1 cellular context compared by ENCODE assay signal in genomic region chr6:89321571-89321970, GRCh38.
A peak's percentile ranks its signal among the peaks of the same experiment; 100 is the strongest.
TF ChIP-seq lines count a peak whose summit lies in the region.

No MANE protein-coding gene starts in this region.

TF ChIP-seq in K562, 482 proteins besides CTCF, POLR2A, EP300 and RAD21 (continued from another document and continues in another):
- no peak for TF ChIP-seq ZBTB40 (IDR thresholded peaks at IDR 0.05)
- no peak for TF ChIP-seq ZBTB40 (CRISPR knock-in tag; IDR thresholded peaks at IDR 0.05)
- TF ChIP-seq TGIF2 (CRISPR knock-in tag; IDR thresholded peaks at IDR 0.05): no peak
- TF ChIP-seq ZBTB33 (CRISPR knock-in tag; IDR thresholded peaks at IDR 0.05): 0 out of 2 replicates have a peak, but pooled peaks have one; percentile 11
- TF ChIP-seq IFI16 (CRISPR knock-in tag; IDR thresholded peaks at IDR 0.05): no peak
- TF ChIP-seq, protein P1, sequence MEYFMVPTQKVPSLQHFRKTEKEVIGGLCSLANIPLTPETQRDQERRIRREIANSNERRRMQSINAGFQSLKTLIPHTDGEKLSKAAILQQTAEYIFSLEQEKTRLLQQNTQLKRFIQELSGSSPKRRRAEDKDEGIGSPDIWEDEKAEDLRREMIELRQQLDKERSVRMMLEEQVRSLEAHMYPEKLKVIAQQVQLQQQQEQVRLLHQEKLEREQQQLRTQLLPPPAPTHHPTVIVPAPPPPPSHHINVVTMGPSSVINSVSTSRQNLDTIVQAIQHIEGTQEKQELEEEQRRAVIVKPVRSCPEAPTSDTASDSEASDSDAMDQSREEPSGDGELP (CRISPR knock-in tag; IDR thresholded peaks at IDR 0.05; ENCODE audit: borderline replicate concordance): no peak
- TF ChIP-seq ZNF778 (CRISPR knock-in tag; IDR thresholded peaks at IDR 0.05): no peak
- no peak for TF ChIP-seq GATAD2B (IDR thresholded peaks at IDR 0.05; ENCODE audit: borderline replicate concordance)
- no peak for TF ChIP-seq PHF21A (IDR thresholded peaks at IDR 0.05; ENCODE audit: borderline replicate concordance, low read depth)
- no peak for TF ChIP-seq E4F1 (CRISPR knock-in tag; IDR thresholded peaks at IDR 0.05; ENCODE audit: borderline replicate concordance)
- TF ChIP-seq CREBBP (IDR thresholded peaks at IDR 0.05; ENCODE audit: low read depth, low read length): no peak
- TF ChIP-seq HLTF (IDR thresholded peaks at IDR 0.05): no peak
- no peak for TF ChIP-seq MYBL2 (IDR thresholded peaks at IDR 0.05; ENCODE audit: low read depth)
- no peak for TF ChIP-seq MYBL2 (CRISPR knock-in tag; IDR thresholded peaks at IDR 0.05; ENCODE audit: borderline replicate concordance)
- no peak for TF ChIP-seq ZKSCAN8 (CRISPR knock-in tag; IDR thresholded peaks at IDR 0.05)
- TF ChIP-seq, protein P2, sequence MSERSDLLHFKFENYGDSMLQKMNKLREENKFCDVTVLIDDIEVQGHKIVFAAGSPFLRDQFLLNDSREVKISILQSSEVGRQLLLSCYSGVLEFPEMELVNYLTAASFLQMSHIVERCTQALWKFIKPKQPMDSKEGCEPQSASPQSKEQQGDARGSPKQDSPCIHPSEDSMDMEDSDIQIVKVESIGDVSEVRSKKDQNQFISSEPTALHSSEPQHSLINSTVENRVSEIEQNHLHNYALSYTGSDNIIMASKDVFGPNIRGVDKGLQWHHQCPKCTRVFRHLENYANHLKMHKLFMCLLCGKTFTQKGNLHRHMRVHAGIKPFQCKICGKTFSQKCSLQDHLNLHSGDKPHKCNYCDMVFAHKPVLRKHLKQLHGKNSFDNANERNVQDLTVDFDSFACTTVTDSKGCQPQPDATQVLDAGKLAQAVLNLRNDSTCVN (CRISPR knock-in tag; IDR thresholded peaks at IDR 0.05): no peak; the same call in 1 of the 2 replicates
- no peak for TF ChIP-seq ZNF668 (CRISPR knock-in tag; IDR thresholded peaks at IDR 0.05)
- TF ChIP-seq NFE2L1 (tag; IDR thresholded peaks at IDR 0.05; ENCODE audit: borderline replicate concordance, low read depth): no peak
- TF ChIP-seq, protein P3, sequence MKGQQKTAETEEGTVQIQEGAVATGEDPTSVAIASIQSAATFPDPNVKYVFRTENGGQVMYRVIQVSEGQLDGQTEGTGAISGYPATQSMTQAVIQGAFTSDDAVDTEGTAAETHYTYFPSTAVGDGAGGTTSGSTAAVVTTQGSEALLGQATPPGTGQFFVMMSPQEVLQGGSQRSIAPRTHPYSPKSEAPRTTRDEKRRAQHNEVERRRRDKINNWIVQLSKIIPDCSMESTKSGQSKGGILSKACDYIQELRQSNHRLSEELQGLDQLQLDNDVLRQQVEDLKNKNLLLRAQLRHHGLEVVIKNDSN (CRISPR knock-in tag; IDR thresholded peaks at IDR 0.05): no peak
- TF ChIP-seq HMG20B (CRISPR knock-in tag; IDR thresholded peaks at IDR 0.05): no peak
- no peak for TF ChIP-seq PURB (CRISPR knock-in tag; IDR thresholded peaks at IDR 0.05; ENCODE audit: low read depth)
- TF ChIP-seq TFAM (CRISPR knock-in tag; conservative IDR thresholded peaks at IDR 0.05): no peak
- TF ChIP-seq HIVEP1 (CRISPR knock-in tag; IDR thresholded peaks at IDR 0.05): no peak
- TF ChIP-seq PRPF4 (IDR thresholded peaks at IDR 0.05; ENCODE audit: insufficient read depth, low read depth, low read length, poor library complexity, severe bottlenecking): no peak
- TF ChIP-seq ZNF586 (CRISPR knock-in tag; conservative IDR thresholded peaks at IDR 0.05): no peak
- no peak for TF ChIP-seq ZNF780A (CRISPR knock-in tag; IDR thresholded peaks at IDR 0.05)
- TF ChIP-seq ZNF431 (CRISPR knock-in tag; IDR thresholded peaks at IDR 0.05): no peak
- no peak for TF ChIP-seq ILK (tag; IDR thresholded peaks at IDR 0.05; ENCODE audit: borderline replicate concordance, low read depth)
- TF ChIP-seq ZNF830 (CRISPR knock-in tag; IDR thresholded peaks at IDR 0.05): no peak
- TF ChIP-seq ZKSCAN3 (CRISPR knock-in tag; IDR thresholded peaks at IDR 0.05): no peak
- 0 out of 2 replicates have a peak, but pooled peaks have one; percentile 52 for TF ChIP-seq TRIM28 (IDR thresholded peaks at IDR 0.05)
- TF ChIP-seq, protein P4, sequence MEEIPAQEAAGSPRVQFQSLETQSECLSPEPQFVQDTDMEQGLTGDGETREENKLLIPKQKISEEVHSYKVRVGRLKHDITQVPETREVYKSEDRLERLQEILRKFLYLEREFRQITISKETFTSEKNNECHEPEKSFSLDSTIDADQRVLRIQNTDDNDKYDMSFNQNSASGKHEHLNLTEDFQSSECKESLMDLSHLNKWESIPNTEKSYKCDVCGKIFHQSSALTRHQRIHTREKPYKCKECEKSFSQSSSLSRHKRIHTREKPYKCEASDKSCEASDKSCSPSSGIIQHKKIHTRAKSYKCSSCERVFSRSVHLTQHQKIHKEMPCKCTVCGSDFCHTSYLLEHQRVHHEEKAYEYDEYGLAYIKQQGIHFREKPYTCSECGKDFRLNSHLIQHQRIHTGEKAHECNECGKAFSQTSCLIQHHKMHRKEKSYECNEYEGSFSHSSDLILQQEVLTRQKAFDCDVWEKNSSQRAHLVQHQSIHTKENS (CRISPR knock-in tag; IDR thresholded peaks at IDR 0.05): no peak
- TF ChIP-seq MYNN (IDR thresholded peaks at IDR 0.05): no peak
- no peak for TF ChIP-seq MYNN (CRISPR knock-in tag; IDR thresholded peaks at IDR 0.05)
- TF ChIP-seq SAP30 (IDR thresholded peaks at IDR 0.05; ENCODE audit: borderline replicate concordance, insufficient read depth, low read depth, low read length, poor library complexity, severe bottlenecking): no peak
- TF ChIP-seq DMBX1 (CRISPR knock-in tag; IDR thresholded peaks at IDR 0.05; ENCODE audit: borderline replicate concordance): no peak
- TF ChIP-seq ETV1 (tag; conservative IDR thresholded peaks at IDR 0.05; ENCODE audit: low read depth): peak; percentile 58; the same call in 1 of the 2 replicates
- peak; percentile 80 for TF ChIP-seq ZNF316 (IDR thresholded peaks at IDR 0.05)
- TF ChIP-seq SREBF2 (CRISPR knock-in tag; IDR thresholded peaks at IDR 0.05): no peak
- TF ChIP-seq, protein P5, sequence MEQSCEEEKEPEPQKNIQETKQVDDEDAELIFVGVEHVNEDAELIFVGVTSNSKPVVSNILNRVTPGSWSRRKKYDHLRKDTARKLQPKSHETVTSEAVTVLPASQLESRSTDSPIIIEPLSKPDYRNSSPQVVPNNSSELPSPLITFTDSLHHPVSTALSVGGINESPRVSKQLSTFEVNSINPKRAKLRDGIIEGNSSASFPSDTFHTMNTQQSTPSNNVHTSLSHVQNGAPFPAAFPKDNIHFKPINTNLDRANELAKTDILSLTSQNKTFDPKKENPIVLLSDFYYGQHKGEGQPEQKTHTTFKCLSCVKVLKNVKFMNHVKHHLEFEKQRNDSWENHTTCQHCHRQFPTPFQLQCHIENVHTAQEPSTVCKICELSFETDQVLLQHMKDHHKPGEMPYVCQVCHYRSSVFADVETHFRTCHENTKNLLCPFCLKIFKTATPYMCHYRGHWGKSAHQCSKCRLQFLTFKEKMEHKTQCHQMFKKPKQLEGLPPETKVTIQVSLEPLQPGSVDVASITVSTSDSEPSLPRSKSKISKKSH (CRISPR knock-in tag; IDR thresholded peaks at IDR 0.05): no peak
- TF ChIP-seq YBX1 (IDR thresholded peaks at IDR 0.05): no peak
- no peak for TF ChIP-seq PCBP1 (IDR thresholded peaks at IDR 0.05; ENCODE audit: low read depth, low read length, poor library complexity, severe bottlenecking)
- no peak for TF ChIP-seq ELF2 (CRISPR knock-in tag; IDR thresholded peaks at IDR 0.05)
- no peak for TF ChIP-seq LARP7 (IDR thresholded peaks at IDR 0.05)
- TF ChIP-seq NR4A1 (CRISPR knock-in tag; IDR thresholded peaks at IDR 0.05): no peak
- no peak for TF ChIP-seq NR4A1 (tag; IDR thresholded peaks at IDR 0.05)
- TF ChIP-seq, protein P6, sequence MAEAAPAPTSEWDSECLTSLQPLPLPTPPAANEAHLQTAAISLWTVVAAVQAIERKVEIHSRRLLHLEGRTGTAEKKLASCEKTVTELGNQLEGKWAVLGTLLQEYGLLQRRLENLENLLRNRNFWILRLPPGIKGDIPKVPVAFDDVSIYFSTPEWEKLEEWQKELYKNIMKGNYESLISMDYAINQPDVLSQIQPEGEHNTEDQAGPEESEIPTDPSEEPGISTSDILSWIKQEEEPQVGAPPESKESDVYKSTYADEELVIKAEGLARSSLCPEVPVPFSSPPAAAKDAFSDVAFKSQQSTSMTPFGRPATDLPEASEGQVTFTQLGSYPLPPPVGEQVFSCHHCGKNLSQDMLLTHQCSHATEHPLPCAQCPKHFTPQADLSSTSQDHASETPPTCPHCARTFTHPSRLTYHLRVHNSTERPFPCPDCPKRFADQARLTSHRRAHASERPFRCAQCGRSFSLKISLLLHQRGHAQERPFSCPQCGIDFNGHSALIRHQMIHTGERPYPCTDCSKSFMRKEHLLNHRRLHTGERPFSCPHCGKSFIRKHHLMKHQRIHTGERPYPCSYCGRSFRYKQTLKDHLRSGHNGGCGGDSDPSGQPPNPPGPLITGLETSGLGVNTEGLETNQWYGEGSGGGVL (CRISPR knock-in tag; IDR thresholded peaks at IDR 0.05): no peak
